Comparison of ENCODE assay signal across 19 cellular contexts in the genomic region with DNA sequence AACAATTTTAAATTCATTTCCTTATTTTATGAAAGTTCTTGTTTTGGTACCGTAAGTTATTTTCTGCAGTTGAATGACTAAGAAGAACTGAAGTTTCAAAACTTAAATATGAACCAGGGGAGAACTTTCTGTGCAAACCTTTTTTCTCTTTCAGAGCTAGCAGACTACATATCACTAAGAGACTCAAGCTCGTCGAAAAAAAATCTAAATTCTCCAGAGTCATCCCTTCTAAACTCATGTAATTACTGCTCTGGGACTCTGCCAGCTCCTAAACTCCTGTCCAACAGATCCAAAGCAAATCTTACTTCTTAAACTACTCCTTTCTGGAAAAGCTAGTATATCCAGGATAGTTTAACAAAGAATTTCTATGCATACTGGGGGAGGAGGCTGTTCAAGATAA.
DNase-seq lines count a peak whose midpoint lies in the region; ATAC-seq and TF ChIP-seq lines count a peak whose summit lies in the region.
"Had no signal": no experiment of that assay in that cellular context is flagged by ENCODE, and none has a peak within 500 bp of the region (broad histone marks: within the 10 kb centered on the region; RNA-seq: fewer than 3 reads in every experiment).

No MANE protein-coding gene starts in this region.

- no peaks in the 10 kb centered on the region for H3K9me3 ChIP-seq in cardiac muscle cell (ENCODE audit: low read depth)
- H3K9me3 ChIP-seq in right atrium auricular region: no peaks in the 10 kb centered on the region
- no peaks in the 10 kb centered on the region for H3K9me3 ChIP-seq in ectodermal cell (ENCODE audit: control insufficient read depth, low read length)
- H3K9me3 ChIP-seq in mesodermal cell (ENCODE audit: control insufficient read depth, low read length): no peaks in the 10 kb centered on the region
- no peaks in the 10 kb centered on the region for H3K9me3 ChIP-seq in BE2C
- H3K9me3 ChIP-seq: adrenal gland, BLaER1 had no signal

- H3K36me3 ChIP-seq in cardiac muscle cell (no peaks in the 10 kb centered on the region), right atrium auricular region (no peaks in the 10 kb centered on the region), ectodermal cell (ENCODE audit: control insufficient read depth, insufficient read depth, low read length) (peaks cover under 1% of the 10 kb centered on the region), mesodermal cell (ENCODE audit: control insufficient read depth, insufficient read depth, low read length) (no peaks in the 10 kb centered on the region), BE2C (no peaks in the 10 kb centered on the region)
- H3K36me3 ChIP-seq: adrenal gland, BLaER1 had no signal

- TF ChIP-seq CTCF in cardiac muscle cell (IDR thresholded peaks at IDR 0.05; ENCODE audit: low read depth, low read length) (no peak), right atrium auricular region (IDR thresholded peaks at IDR 0.05) (no peak), BE2C (IDR thresholded peaks at IDR 0.05; ENCODE audit: low read depth, low read length) (no peak)

- peaks cover 50% of the 10 kb centered on the region for H3K4me1 ChIP-seq in cardiac muscle cell (ENCODE audit: low read depth)
- peaks cover 0 to 6% of the 10 kb centered on the region in 2 donors for H3K4me1 ChIP-seq in right atrium auricular region
- peaks cover 63% of the 10 kb centered on the region for H3K4me1 ChIP-seq in ectodermal cell (ENCODE audit: control insufficient read depth, insufficient read depth, low read length)
- peaks cover 51% of the 10 kb centered on the region for H3K4me1 ChIP-seq in mesodermal cell (ENCODE audit: control insufficient read depth, insufficient read depth, low read length, poor library complexity, severe bottlenecking)
- H3K4me1 ChIP-seq in BE2C: no peaks in the 10 kb centered on the region; the same call in 1 of the 2 replicates
- H3K4me1 ChIP-seq: adrenal gland, BLaER1, parathyroid adenoma had no signal

- peak overlapping the region; percentile 57 for H3K27ac ChIP-seq in cardiac muscle cell
- H3K27ac ChIP-seq in right atrium auricular region: no peak overlapping the region
- peak overlapping the region; percentile 92 for H3K27ac ChIP-seq in ectodermal cell (ENCODE audit: insufficient read depth, low read depth, low read length, poor library complexity, severe bottlenecking)
- H3K27ac ChIP-seq in mesodermal cell (ENCODE audit: low read depth, low read length, severe bottlenecking): peak overlapping the region; percentile 91
- H3K27ac ChIP-seq: adrenal gland, BLaER1, parathyroid adenoma had no signal

- DNase-seq in cardiac muscle cell (ENCODE audit: low read depth in 1 of 2, low spot score in 1 of 2) (peak in 1 of 2 donors; percentile 15), right atrium auricular region (ENCODE audit: low spot score) (no peak), hippocampal formation (lab: John Stamatoyannopoulos, UW) (no peak), cerebellum (ENCODE audit: low spot score) (no peak), BE2C (no peak)
- DNase-seq: activated CD4-positive, alpha-beta T cell treated with anti-CD3 and anti-CD28 coated beads for 4 hours; adrenal gland; caudate nucleus; NCI-H2029; NCI-H345; NK-92 treated with Interleukin-12 subunit alpha and Interleukin-12 subunit beta, amount 100 ng/mL, for 24 hours; RPMI8226; stimulated activated CD4-positive, alpha-beta T cell treated with anti-CD3 and anti-CD28 coated beads, Interleukin-1b, Interleukin-23, amount 100 ng/mL, for 48 hours; stimulated activated naive CD4-positive, alpha-beta T cell treated with Interleukin-2 at 50 U/mL for 16 hours had no signal

- ATAC-seq in GM19395 (IDR thresholded peaks at IDR 0.05; ENCODE audit: unreplicated experiment): no peak

- H3K4me3 ChIP-seq in cardiac muscle cell (peak overlapping the region; percentile 9), right atrium auricular region (no peak overlapping the region), ectodermal cell (ENCODE audit: insufficient read depth, low read depth, low read length) (peak overlapping the region; percentile 49), mesodermal cell (ENCODE audit: extremely low read depth, insufficient read depth, low read length, poor library complexity, severe bottlenecking) (peak overlapping the region; percentile 31), BE2C (ENCODE audit: low read depth, low read length) (no peak overlapping the region)
- H3K4me3 ChIP-seq: adrenal gland, BLaER1 had no signal

- WGBS in ectodermal cell, 2 experiments: 11 to 18% methylated on average over 2 to 3 of the region's 3 CpGs
- 17 to 25% methylated on average over 2 of the region's 3 CpGs for WGBS in mesodermal cell (ENCODE audit: insufficient coverage in 2 of 2), 2 experiments

- no peaks in the 10 kb centered on the region for H3K27me3 ChIP-seq in cardiac muscle cell
- no peaks in the 10 kb centered on the region for H3K27me3 ChIP-seq in right atrium auricular region
- H3K27me3 ChIP-seq in ectodermal cell (ENCODE audit: control insufficient read depth, insufficient read depth, low read length, poor library complexity, severe bottlenecking): no peaks in the 10 kb centered on the region
- H3K27me3 ChIP-seq in BE2C: peaks cover 3% of the 10 kb centered on the region; the same call in 1 of the 2 replicates
- H3K27me3 ChIP-seq: adrenal gland, BLaER1 had no signal

Comparison
In these comparisons a context has a peak if more than half of its experiments do, and no peak if none do; other contexts are left out.
1. H3K27ac ChIP-seq: peak in cardiac muscle cell (single experiment), ectodermal cell (single experiment) and mesodermal cell (single experiment); none in right atrium auricular region (0 of 2).
2. H3K4me3 ChIP-seq: peak in cardiac muscle cell (single experiment), ectodermal cell (single experiment) and mesodermal cell (single experiment); none in right atrium auricular region (0 of 2) and BE2C (single experiment).